8 cellular contexts compared by ENCODE assay signal in genomic region chr17:7484067-7484963, GRCh38. TPM values are rescaled to one million over a fixed set of nuclear protein-coding genes. Genes with fewer than 3 reads are reported as not detected.
DNase-seq lines count a peak whose midpoint lies in the region; ATAC-seq and TF ChIP-seq lines count a peak whose summit lies in the region.

Gene POLR2A (plus strand): TSS chr17:7484366.

- no peak for TF ChIP-seq CTCF in Panc1 (IDR thresholded peaks at IDR 0.05)

- H3K27me3 ChIP-seq in Panc1 (ENCODE audit: control insufficient read depth, insufficient read depth, low read length) (no peaks in the 10 kb centered on the region), muscle layer of duodenum (ENCODE audit: low read depth, low read length) (no peaks in the 10 kb centered on the region)

- H3K27ac ChIP-seq in Panc1 (ENCODE audit: low read length), result peak within 1 kb of the TSS; percentile 99
- peak within 1 kb of the TSS; percentile 100 for H3K27ac ChIP-seq in muscle layer of duodenum (ENCODE audit: low read length)

- POLR2A ChIA-PET in Panc1 (lab: Charles Lee), result interaction anchor here (0.6 to 1.0 kb wide), 7 partner anchors 28 to 448 kb away, joined by 3 to 9 read pairs (median 3); partner anchors contain the start of genes CNTROB, FGF11, TMEM256 and TRAPPC1

- H3K9me3 ChIP-seq in Panc1 (ENCODE audit: control insufficient read depth, insufficient read depth, low read depth, low read length) (no peaks in the 10 kb centered on the region), muscle layer of duodenum (ENCODE audit: control insufficient read depth in 1 of 2, low read length in 2 of 2) (no peaks in the 10 kb centered on the region)

- CTCF ChIA-PET in Panc1 (lab: Charles Lee), result no interaction called here

- no peaks in the 10 kb centered on the region; the same call in 1 of the 2 replicates for H3K36me3 ChIP-seq in Panc1 (ENCODE audit: control insufficient read depth, insufficient read depth, low read length)
- peaks cover 0 to 8% of the 10 kb centered on the region in 2 donors for H3K36me3 ChIP-seq in muscle layer of duodenum (ENCODE audit: control insufficient read depth in 1 of 2, insufficient read depth in 2 of 2, low read length in 2 of 2)

- intact Hi-C loops in Panc1 (cut with micrococcal nuclease; ENCODE audit: unreplicated experiment), result no loop called here

- DNase-seq in DMS53 (lab: John Stamatoyannopoulos, UW) (peak; percentile 99), KG1 (lab: John Stamatoyannopoulos, UW) (peak; percentile 84), Panc1 (ENCODE audit: low read depth, low spot score) (peak; percentile 92)
- DNase-seq in activated T-cell treated with anti-CD3 and anti-CD28 coated beads, Interleukin-2, amount 50 U/mL, for 48 hours, result peak; percentile 99 to 100
- DNase-seq in stimulated activated CD8-positive, alpha-beta memory T cell treated with anti-CD3 and anti-CD28 coated beads, Interleukin-7, amount 100 ng/mL, for 4 hours (ENCODE audit: low read depth in 2 of 2), result peak; percentile 96 to 97

- ATAC-seq in GM21723 (IDR thresholded peaks at IDR 0.05; ENCODE audit: unreplicated experiment), result peak; percentile 57
- peak; percentile 82 for ATAC-seq in Panc1
- ATAC-seq in esophagus mucosa, result peak; percentile 84

- H3K4me1 ChIP-seq in Panc1 (ENCODE audit: control insufficient read depth, insufficient read depth, low read length), result peaks cover 35% of the 10 kb centered on the region
- peaks cover 15 to 49% of the 10 kb centered on the region in 2 donors for H3K4me1 ChIP-seq in muscle layer of duodenum (ENCODE audit: control insufficient read depth in 1 of 2, insufficient read depth in 2 of 2, low read length in 2 of 2)

- H3K4me3 ChIP-seq in Panc1 (ENCODE audit: low read depth in 2 of 2, low read length in 2 of 2) (peak within 1 kb of the TSS; percentile 91 to 95), muscle layer of duodenum (ENCODE audit: low read depth in 1 of 2, low read length in 2 of 2) (peak within 1 kb of the TSS; percentile 79 to 91)

- in situ Hi-C loops in Panc1 (cut with HindIII; ENCODE audit: low pct_unique_long_range_greater_than_20kb, low sequenced_read_pairs), result no loop called here

- BruUV-seq in Panc1 (replicated peaks; lab: Mats Ljungman, UMichigan), result no TSS peak

RNA-seq across cellular contexts. Expression of gene POLR2A, which starts in this region (rescaled TPM):
- 181 TPM for total RNA-seq in Panc1 (2021; ENCODE audit: unreplicated experiment)
- 184 TPM for polyA plus RNA-seq in Panc1 (2012; ENCODE audit: insufficient read length)
- 116 TPM for total RNA-seq in esophagus mucosa

Comparison
In these comparisons a context has a peak if more than half of its experiments do, and no peak if none do; other contexts are left out.
1. Peak in every context shown above with its lines: DNase-seq, ATAC-seq, H3K4me3 ChIP-seq and H3K27ac ChIP-seq.